Comparison of ENCODE assay signal across 1 cellular context in genomic region chr11:125941606-125942275, GRCh38.
TF ChIP-seq lines count a peak whose summit lies in the region.

No MANE protein-coding gene starts in this region.

TF ChIP-seq in HepG2, 621 proteins besides CTCF, POLR2A, EP300 and RAD21 (continued from another document and continues in another):
- TF ChIP-seq, protein P1, sequence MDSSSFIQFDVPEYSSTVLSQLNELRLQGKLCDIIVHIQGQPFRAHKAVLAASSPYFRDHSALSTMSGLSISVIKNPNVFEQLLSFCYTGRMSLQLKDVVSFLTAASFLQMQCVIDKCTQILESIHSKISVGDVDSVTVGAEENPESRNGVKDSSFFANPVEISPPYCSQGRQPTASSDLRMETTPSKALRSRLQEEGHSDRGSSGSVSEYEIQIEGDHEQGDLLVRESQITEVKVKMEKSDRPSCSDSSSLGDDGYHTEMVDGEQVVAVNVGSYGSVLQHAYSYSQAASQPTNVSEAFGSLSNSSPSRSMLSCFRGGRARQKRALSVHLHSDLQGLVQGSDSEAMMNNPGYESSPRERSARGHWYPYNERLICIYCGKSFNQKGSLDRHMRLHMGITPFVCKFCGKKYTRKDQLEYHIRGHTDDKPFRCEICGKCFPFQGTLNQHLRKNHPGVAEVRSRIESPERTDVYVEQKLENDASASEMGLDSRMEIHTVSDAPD (CRISPR knock-in tag; IDR thresholded peaks at IDR 0.05) = no peak
- TF ChIP-seq TAF1 (CRISPR knock-in tag; IDR thresholded peaks at IDR 0.05) (0 out of 2 replicates have a peak, but pooled peaks have one; percentile 15), ZNF292 (CRISPR knock-in tag; IDR thresholded peaks at IDR 0.05; ENCODE audit: borderline replicate concordance, low read depth) (no peak), SALL2 (CRISPR knock-in tag; IDR thresholded peaks at IDR 0.05) (no peak), ZNF414 (CRISPR knock-in tag; IDR thresholded peaks at IDR 0.05) (0 out of 2 replicates have a peak, but pooled peaks have one; percentile 35), SMC3 (IDR thresholded peaks at IDR 0.05; ENCODE audit: low read length) (peak; percentile 73), ZFX (CRISPR knock-in tag; IDR thresholded peaks at IDR 0.05; ENCODE audit: low read depth) (peak; percentile 49), ZNF350 (CRISPR knock-in tag; IDR thresholded peaks at IDR 0.05; ENCODE audit: borderline replicate concordance, low read depth) (0 out of 2 replicates have a peak, but pooled peaks have one; percentile 52), HBP1 (CRISPR knock-in tag; IDR thresholded peaks at IDR 0.05; ENCODE audit: low read depth) (0 out of 2 replicates have a peak, but pooled peaks have one; percentile 45), ZNF503 (CRISPR knock-in tag; IDR thresholded peaks at IDR 0.05) (peak; percentile 24; the same call in 1 of the 2 replicates), ZGPAT (CRISPR knock-in tag; IDR thresholded peaks at IDR 0.05) (0 out of 2 replicates have a peak, but pooled peaks have one; percentile 20), KDM3A (CRISPR knock-in tag; IDR thresholded peaks at IDR 0.05; ENCODE audit: low read depth) (no peak), SATB2 (CRISPR knock-in tag; IDR thresholded peaks at IDR 0.05) (no peak), ZKSCAN5 (CRISPR knock-in tag; IDR thresholded peaks at IDR 0.05) (no peak), ZNF746 (CRISPR knock-in tag; IDR thresholded peaks at IDR 0.05) (no peak), SMAD9 (CRISPR knock-in tag; IDR thresholded peaks at IDR 0.05) (no peak), THAP9 (CRISPR knock-in tag; IDR thresholded peaks at IDR 0.05; ENCODE audit: borderline replicate concordance) (no peak), NFIB (CRISPR knock-in tag; IDR thresholded peaks at IDR 0.05; ENCODE audit: borderline replicate concordance) (no peak), RXRB (CRISPR knock-in tag; IDR thresholded peaks at IDR 0.05; ENCODE audit: borderline replicate concordance) (peak; percentile 33; the same call in 1 of the 2 replicates), ZBTB38 (CRISPR knock-in tag; IDR thresholded peaks at IDR 0.05) (0 out of 2 replicates have a peak, but pooled peaks have one; percentile 13), MAZ (IDR thresholded peaks at IDR 0.05; ENCODE audit: borderline replicate concordance, low read depth, low read length) (no peak), MAZ (CRISPR knock-in tag; IDR thresholded peaks at IDR 0.05; ENCODE audit: low read depth) (0 out of 2 replicates have a peak, but pooled peaks have one; percentile 43), ZFY (CRISPR knock-in tag; IDR thresholded peaks at IDR 0.05) (peak; percentile 40; the same call in 1 of the 2 replicates), NRL (CRISPR knock-in tag; IDR thresholded peaks at IDR 0.05; ENCODE audit: borderline replicate concordance) (0 out of 2 replicates have a peak, but pooled peaks have one; percentile 65), ZNF816 (CRISPR knock-in tag; IDR thresholded peaks at IDR 0.05; ENCODE audit: borderline replicate concordance) (no peak), ZNF652 (CRISPR knock-in tag; IDR thresholded peaks at IDR 0.05; ENCODE audit: borderline replicate concordance, low read depth) (no peak), NFATC3 (CRISPR knock-in tag; IDR thresholded peaks at IDR 0.05) (no peak), HNRNPLL (IDR thresholded peaks at IDR 0.05; ENCODE audit: low read depth, low read length, poor library complexity, severe bottlenecking) (no peak), EHMT2 (IDR thresholded peaks at IDR 0.05; ENCODE audit: borderline replicate concordance, low read depth, low read length) (no peak), ZNF768 (CRISPR knock-in tag; IDR thresholded peaks at IDR 0.05) (peak; percentile 36; the same call in 1 of the 2 replicates), NONO (IDR thresholded peaks at IDR 0.05) (no peak), NONO (CRISPR knock-in tag; conservative IDR thresholded peaks at IDR 0.05) (no peak), KDM1A (CRISPR knock-in tag; IDR thresholded peaks at IDR 0.05) (no peak), UBTF (CRISPR knock-in tag; IDR thresholded peaks at IDR 0.05) (peak; percentile 43)
- TF ChIP-seq, protein P2, sequence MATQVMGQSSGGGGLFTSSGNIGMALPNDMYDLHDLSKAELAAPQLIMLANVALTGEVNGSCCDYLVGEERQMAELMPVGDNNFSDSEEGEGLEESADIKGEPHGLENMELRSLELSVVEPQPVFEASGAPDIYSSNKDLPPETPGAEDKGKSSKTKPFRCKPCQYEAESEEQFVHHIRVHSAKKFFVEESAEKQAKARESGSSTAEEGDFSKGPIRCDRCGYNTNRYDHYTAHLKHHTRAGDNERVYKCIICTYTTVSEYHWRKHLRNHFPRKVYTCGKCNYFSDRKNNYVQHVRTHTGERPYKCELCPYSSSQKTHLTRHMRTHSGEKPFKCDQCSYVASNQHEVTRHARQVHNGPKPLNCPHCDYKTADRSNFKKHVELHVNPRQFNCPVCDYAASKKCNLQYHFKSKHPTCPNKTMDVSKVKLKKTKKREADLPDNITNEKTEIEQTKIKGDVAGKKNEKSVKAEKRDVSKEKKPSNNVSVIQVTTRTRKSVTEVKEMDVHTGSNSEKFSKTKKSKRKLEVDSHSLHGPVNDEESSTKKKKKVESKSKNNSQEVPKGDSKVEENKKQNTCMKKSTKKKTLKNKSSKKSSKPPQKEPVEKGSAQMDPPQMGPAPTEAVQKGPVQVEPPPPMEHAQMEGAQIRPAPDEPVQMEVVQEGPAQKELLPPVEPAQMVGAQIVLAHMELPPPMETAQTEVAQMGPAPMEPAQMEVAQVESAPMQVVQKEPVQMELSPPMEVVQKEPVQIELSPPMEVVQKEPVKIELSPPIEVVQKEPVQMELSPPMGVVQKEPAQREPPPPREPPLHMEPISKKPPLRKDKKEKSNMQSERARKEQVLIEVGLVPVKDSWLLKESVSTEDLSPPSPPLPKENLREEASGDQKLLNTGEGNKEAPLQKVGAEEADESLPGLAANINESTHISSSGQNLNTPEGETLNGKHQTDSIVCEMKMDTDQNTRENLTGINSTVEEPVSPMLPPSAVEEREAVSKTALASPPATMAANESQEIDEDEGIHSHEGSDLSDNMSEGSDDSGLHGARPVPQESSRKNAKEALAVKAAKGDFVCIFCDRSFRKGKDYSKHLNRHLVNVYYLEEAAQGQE (IDR thresholded peaks at IDR 0.05; ENCODE audit: borderline replicate concordance in 1 of 2, low read depth in 1 of 2, low read length in 2 of 2) = no peak
- TF ChIP-seq, protein P3, sequence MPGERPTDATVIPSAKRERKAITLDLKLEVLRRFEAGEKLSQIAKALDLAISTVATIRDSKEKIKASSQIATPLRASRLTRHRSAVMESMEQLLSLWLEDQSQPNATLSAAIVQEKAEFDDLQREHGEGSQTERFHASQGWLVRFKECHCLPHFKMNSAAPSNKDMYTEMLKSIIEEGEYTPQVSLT (CRISPR knock-in tag; IDR thresholded peaks at IDR 0.05; ENCODE audit: borderline replicate concordance, low read depth) = no peak
- TF ChIP-seq, protein P4, sequence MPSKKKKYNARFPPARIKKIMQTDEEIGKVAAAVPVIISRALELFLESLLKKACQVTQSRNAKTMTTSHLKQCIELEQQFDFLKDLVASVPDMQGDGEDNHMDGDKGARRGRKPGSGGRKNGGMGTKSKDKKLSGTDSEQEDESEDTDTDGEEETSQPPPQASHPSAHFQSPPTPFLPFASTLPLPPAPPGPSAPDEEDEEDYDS (CRISPR knock-in tag; IDR thresholded peaks at IDR 0.05) = 0 out of 2 replicates have a peak, but pooled peaks have one; percentile 17
- TF ChIP-seq, protein P5, sequence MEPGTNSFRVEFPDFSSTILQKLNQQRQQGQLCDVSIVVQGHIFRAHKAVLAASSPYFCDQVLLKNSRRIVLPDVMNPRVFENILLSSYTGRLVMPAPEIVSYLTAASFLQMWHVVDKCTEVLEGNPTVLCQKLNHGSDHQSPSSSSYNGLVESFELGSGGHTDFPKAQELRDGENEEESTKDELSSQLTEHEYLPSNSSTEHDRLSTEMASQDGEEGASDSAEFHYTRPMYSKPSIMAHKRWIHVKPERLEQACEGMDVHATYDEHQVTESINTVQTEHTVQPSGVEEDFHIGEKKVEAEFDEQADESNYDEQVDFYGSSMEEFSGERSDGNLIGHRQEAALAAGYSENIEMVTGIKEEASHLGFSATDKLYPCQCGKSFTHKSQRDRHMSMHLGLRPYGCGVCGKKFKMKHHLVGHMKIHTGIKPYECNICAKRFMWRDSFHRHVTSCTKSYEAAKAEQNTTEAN (CRISPR knock-in tag; conservative IDR thresholded peaks at IDR 0.05) = no peak
- TF ChIP-seq, protein P6, sequence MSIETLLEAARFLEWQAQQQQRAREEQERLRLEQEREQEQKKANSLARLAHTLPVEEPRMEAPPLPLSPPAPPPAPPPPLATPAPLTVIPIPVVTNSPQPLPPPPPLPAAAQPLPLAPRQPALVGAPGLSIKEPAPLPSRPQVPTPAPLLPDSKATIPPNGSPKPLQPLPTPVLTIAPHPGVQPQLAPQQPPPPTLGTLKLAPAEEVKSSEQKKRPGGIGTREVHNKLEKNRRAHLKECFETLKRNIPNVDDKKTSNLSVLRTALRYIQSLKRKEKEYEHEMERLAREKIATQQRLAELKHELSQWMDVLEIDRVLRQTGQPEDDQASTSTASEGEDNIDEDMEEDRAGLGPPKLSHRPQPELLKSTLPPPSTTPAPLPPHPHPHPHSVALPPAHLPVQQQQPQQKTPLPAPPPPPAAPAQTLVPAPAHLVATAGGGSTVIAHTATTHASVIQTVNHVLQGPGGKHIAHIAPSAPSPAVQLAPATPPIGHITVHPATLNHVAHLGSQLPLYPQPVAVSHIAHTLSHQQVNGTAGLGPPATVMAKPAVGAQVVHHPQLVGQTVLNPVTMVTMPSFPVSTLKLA (IDR thresholded peaks at IDR 0.05) = no peak
